Comparison of ENCODE assay signal across 8 cellular contexts in genomic region chr10:22246680-22247391, GRCh38. TPM values are rescaled to one million over a fixed set of nuclear protein-coding genes. Genes with fewer than 3 reads are reported as not detected.
A peak's percentile ranks its signal among the peaks of the same experiment; 100 is the strongest.
DNase-seq lines count a peak whose midpoint lies in the region; ATAC-seq and TF ChIP-seq lines count a peak whose summit lies in the region.
"Had no signal": no experiment of that assay in that cellular context is flagged by ENCODE, and none has a peak within 500 bp of the region (broad histone marks: within the 10 kb centered on the region; RNA-seq: fewer than 3 reads in every experiment).

No MANE protein-coding gene starts in this region.

- no peak overlapping the region for H3T11ph ChIP-seq in H9 (ENCODE audit: low read length)

- H2BK12ac ChIP-seq in H9 (ENCODE audit: insufficient read length, low read depth, low read length) = no peak overlapping the region

- peak; percentile 87 for DNase-seq in HCEC 1CT
- DNase-seq in SW 1271 (lab: John Stamatoyannopoulos, UW) = peak; percentile 62 to 78
- DNase-seq in central memory CD8-positive, alpha-beta T cell (ENCODE audit: low spot score in 2 of 2) = no peak
- peak; percentile 48 for DNase-seq in skeletal muscle cell (ENCODE audit: low read depth)
- no peak for DNase-seq in H9
- no peak for DNase-seq in SKM-1 treated with dmso at 0.1 percent for 144 hours (lab: John Stamatoyannopoulos, UW; ENCODE audit: unreplicated experiment)
- no peak for DNase-seq in amygdala (lab: John Stamatoyannopoulos, UW)
- DNase-seq: immature natural killer cell had no signal

- peaks cover 11% of the 10 kb centered on the region for H3K36me3 Mint-ChIP-seq in central memory CD8-positive, alpha-beta T cell (ENCODE audit: insufficient read depth)
- H3K36me3 Mint-ChIP-seq in H9 (ENCODE audit: insufficient read depth in 1 of 3, low read depth in 3 of 3) = no peaks in the 10 kb centered on the region

- WGBS in H9 (ENCODE audit: extremely low coverage, insufficient read length, low lambda C conversion rate) = no CpG with 5 or more reads among the region's 3 CpGs

- no peaks in the 10 kb centered on the region for H3K79me1 ChIP-seq in H9 (ENCODE audit: insufficient read depth, low read depth, low read length, poor library complexity, severe bottlenecking)

- no peak overlapping the region for H4K5ac ChIP-seq in H9 (ENCODE audit: insufficient read length, low read depth, low read length)

- H2AFZ ChIP-seq in H9 (ENCODE audit: low read length) = no peak overlapping the region

- H3K4me3 ChIP-seq in skeletal muscle cell (ENCODE audit: low read depth, low read length) = no peak overlapping the region

- H2BK5ac ChIP-seq in H9 (ENCODE audit: insufficient read length, low read length) = no peak overlapping the region

- H3K9me3 ChIP-seq in H9 (ENCODE audit: control insufficient read depth, low read depth, low read length) = no peaks in the 10 kb centered on the region

- peaks cover 11% of the 10 kb centered on the region; the same call in 1 of the 2 replicates for H3K27me3 ChIP-seq in H9 (ENCODE audit: insufficient read depth, low read length)

- H3K4me2 ChIP-seq in H9 (ENCODE audit: insufficient read depth, insufficient read length, low read length) = no peak overlapping the region

- peaks cover 5% of the 10 kb centered on the region for H3K23me2 ChIP-seq in H9 (ENCODE audit: insufficient read length, low read depth, low read length, poor library complexity, severe bottlenecking)

- H3K4me1 Mint-ChIP-seq in central memory CD8-positive, alpha-beta T cell = peaks cover 22% of the 10 kb centered on the region
- peaks cover 10 to 13% of the 10 kb centered on the region in 2 experiments; a peak in 3 of 4 replicates for H3K4me1 Mint-ChIP-seq in H9

- no peak overlapping the region for H2BK120ac ChIP-seq in H9 (ENCODE audit: low read depth, low read length, poor library complexity, severe bottlenecking)

- no peak for TF ChIP-seq CTCF in H9 (conservative IDR thresholded peaks at IDR 0.05)

- H3K14ac ChIP-seq in H9 (ENCODE audit: insufficient read depth, low read length) = no peak overlapping the region

- no peak overlapping the region for H4K8ac ChIP-seq in H9 (replicated peaks; ENCODE audit: insufficient read length, low read depth, low read length)

- H4K20me1 ChIP-seq in H9 (ENCODE audit: control insufficient read depth, insufficient read depth, insufficient read length) = no peaks in the 10 kb centered on the region

- H2BK15ac ChIP-seq in H9 (ENCODE audit: low read depth, low read length) = no peak overlapping the region

- H3K27ac ChIP-seq in H9 (ENCODE audit: insufficient read length, low read depth, low read length) = no peak overlapping the region

- peak overlapping the region; percentile 67 for H3K27ac Mint-ChIP-seq in central memory CD8-positive, alpha-beta T cell (ENCODE audit: low read depth)
- H3K27ac Mint-ChIP-seq in H9 = no peak overlapping the region
- H3K27ac Mint-ChIP-seq: immature natural killer cell had no signal

- no peak overlapping the region for H3K18ac ChIP-seq in H9 (ENCODE audit: insufficient read length, low read depth, low read length)

- H2AK5ac ChIP-seq in H9 (ENCODE audit: insufficient read length, low read length) = no peak overlapping the region

- no peak overlapping the region for H3K4ac ChIP-seq in H9 (ENCODE audit: low read depth, low read length)

- H3K27me3 Mint-ChIP-seq in central memory CD8-positive, alpha-beta T cell = no peaks in the 10 kb centered on the region
- peaks cover 49% of the 10 kb centered on the region for H3K27me3 Mint-ChIP-seq in H9 (ENCODE audit: low read depth)

- H3K79me2 ChIP-seq in H9 (ENCODE audit: insufficient read depth, low read length) = no peaks in the 10 kb centered on the region

- no peak overlapping the region for H3K23ac ChIP-seq in H9 (ENCODE audit: insufficient read length, low read depth, low read length)

- H4K91ac ChIP-seq in H9 (ENCODE audit: insufficient read length, low read depth, low read length) = no peak overlapping the region

- no peak overlapping the region for H3K9ac ChIP-seq in H9 (ENCODE audit: extremely low read depth, insufficient read length, low read length)

- H2BK20ac ChIP-seq in H9 (ENCODE audit: low read depth, low read length, poor library complexity, severe bottlenecking) = no peak overlapping the region

- peak; percentile 78 for ATAC-seq in central memory CD8-positive, alpha-beta T cell (replicated peaks; ENCODE audit: extremely low read depth, poor library complexity, severe bottlenecking)

- H3K9me3 Mint-ChIP-seq in central memory CD8-positive, alpha-beta T cell = no peaks in the 10 kb centered on the region
- H3K9me3 Mint-ChIP-seq in H9 = peaks cover 0 to 3% of the 10 kb centered on the region in 2 experiments; a peak in 1 of 5 replicates

- no peak overlapping the region for H3K4me3 Mint-ChIP-seq in central memory CD8-positive, alpha-beta T cell
- no peak overlapping the region for H3K4me3 Mint-ChIP-seq in H9
- H3K4me3 Mint-ChIP-seq: immature natural killer cell had no signal

- H3K4me1 ChIP-seq in H9 (ENCODE audit: insufficient read depth, low read length) = no peaks in the 10 kb centered on the region; the same call in 1 of the 2 replicates

- H3K56ac ChIP-seq in H9 (ENCODE audit: insufficient read length, low read depth, low read length) = no peak overlapping the region

RNA-seq across cellular contexts. Expression of gene EBLN1, which starts 29.0 kb away (rescaled TPM):
- not detected in 2 replicates for total RNA-seq in H9 (2021)

Comparison
In these comparisons a context has a peak if more than half of its experiments do, and no peak if none do; other contexts are left out.
1. DNase-seq: peak in HCEC 1CT (single experiment), SW 1271 (2 of 2) and skeletal muscle cell (single experiment); none in central memory CD8-positive, alpha-beta T cell (0 of 2), H9 (single experiment), SKM-1 treated with dmso at 0.1 percent for 144 hours (single experiment) and amygdala (0 of 56).